12 cellular contexts compared by ENCODE assay signal in the genomic region with DNA sequence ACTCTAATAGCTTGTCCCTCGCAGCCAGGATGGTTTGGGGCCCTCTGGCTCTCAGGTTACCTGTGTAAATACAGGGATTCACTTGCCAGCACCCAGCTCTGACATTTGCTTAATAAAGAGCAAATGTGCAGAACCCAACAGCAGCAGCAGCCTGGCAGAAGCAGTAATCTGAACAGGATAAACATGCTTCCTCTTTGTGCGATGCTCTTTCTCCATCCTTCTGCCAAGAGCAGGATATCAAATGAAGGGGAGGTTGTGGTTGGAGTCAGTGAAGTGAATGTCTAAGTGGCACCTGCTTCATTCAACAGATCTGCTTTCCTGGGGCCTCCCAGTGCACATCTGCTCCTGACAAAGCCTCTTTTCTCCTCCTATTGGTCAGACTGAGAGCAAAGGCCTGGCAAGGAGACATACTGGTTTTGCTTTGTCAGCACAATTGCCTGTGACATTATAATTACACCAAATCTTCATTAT.
DNase-seq lines count a peak whose midpoint lies in the region; ATAC-seq lines count a peak whose summit lies in the region.
"Had no signal": no experiment of that assay in that cellular context is flagged by ENCODE, and none has a peak within 500 bp of the region (broad histone marks: within the 10 kb centered on the region; RNA-seq: fewer than 3 reads in every experiment).

No MANE protein-coding gene starts in this region.

- DNase-seq in COLO668 (lab: John Stamatoyannopoulos, UW; ENCODE audit: unreplicated experiment) (peak; percentile 90), NCI-H1092 (lab: John Stamatoyannopoulos, UW) (peak; percentile 97), NCI-H524 treated with DMSO at 0.1 percent for 48 hours (lab: John Stamatoyannopoulos, UW) (peak; percentile 24), globus pallidus (ENCODE audit: low spot score) (peak; percentile 73), mesenteric fat pad (ENCODE audit: low spot score) (no peak)
- no peak for DNase-seq in stimulated activated CD4-positive, alpha-beta T cell treated with anti-CD3 and anti-CD28 coated beads, Interleukin-12 subunit alpha, Interleukin-12 subunit beta, amount 100 ng/mL, for 4 hours
- DNase-seq: activated T-cell treated with anti-CD3 and anti-CD28 coated beads, Interleukin-2, amount 50 U/mL, for 48 hours; foreskin melanocyte; stimulated activated CD4-positive, alpha-beta T cell treated with anti-CD3 and anti-CD28 coated beads, Interleukin-2, amount 100 ng/mL, for 24 hours; T-cell had no signal

- ATAC-seq in HG03469 (IDR thresholded peaks at IDR 0.05; ENCODE audit: unreplicated experiment) (no peak), GM18867 (IDR thresholded peaks at IDR 0.05; ENCODE audit: unreplicated experiment) (no peak)
- ATAC-seq: T-cell had no signal

Comparison
In these comparisons a context has a peak if more than half of its experiments do, and no peak if none do; other contexts are left out.
1. DNase-seq: peak in COLO668 (single experiment), NCI-H1092 (single experiment), NCI-H524 treated with DMSO at 0.1 percent for 48 hours (single experiment) and globus pallidus (single experiment); none in mesenteric fat pad (single experiment) and stimulated activated CD4-positive, alpha-beta T cell treated with anti-CD3 and anti-CD28 coated beads, Interleukin-12 subunit alpha, Interleukin-12 subunit beta, amount 100 ng/mL, for 4 hours (single experiment).